1 cellular context compared by ENCODE assay signal in genomic region chrX:79366888-79367749, GRCh38.
TF ChIP-seq lines count a peak whose summit lies in the region.

TSS of gene ITM2A (minus strand) at chrX:79367334. CDS start at chrX:79367215, 119 bp downstream.

TF ChIP-seq in GM12878, 131 proteins besides CTCF, POLR2A, EP300 and RAD21 (continued from another document):
- TF ChIP-seq BCLAF1 (IDR thresholded peaks at IDR 0.05), result no peak
- no peak for TF ChIP-seq CUX1 (IDR thresholded peaks at IDR 0.05; ENCODE audit: insufficient replicate concordance, low read depth, low read length)
- TF ChIP-seq MEF2B (IDR thresholded peaks at IDR 0.05; ENCODE audit: partially characterized antibody, poor library complexity, severe bottlenecking), result peak; percentile 49
- TF ChIP-seq MXI1 (IDR thresholded peaks at IDR 0.05; ENCODE audit: low read depth, low read length), result no peak
- TF ChIP-seq EZH2 (IDR thresholded peaks at IDR 0.05; ENCODE audit: borderline replicate concordance, control insufficient read depth, low read depth, low read length), result no peak
- no peak for TF ChIP-seq SREBF1 (IDR thresholded peaks at IDR 0.05; ENCODE audit: low read length)
- TF ChIP-seq ELK1 (IDR thresholded peaks at IDR 0.05; ENCODE audit: low read depth, low read length), result no peak
- peak; percentile 10; the same call in 1 of the 2 replicates for TF ChIP-seq SPI1 (IDR thresholded peaks at IDR 0.05; ENCODE audit: borderline replicate concordance, insufficient read depth, low read depth, low read length)
- no peak for TF ChIP-seq NR2C2 (IDR thresholded peaks at IDR 0.05; ENCODE audit: borderline replicate concordance, control insufficient read depth, insufficient read length, low read depth)
- TF ChIP-seq ATF7 (IDR thresholded peaks at IDR 0.05; ENCODE audit: low read depth), result peak; percentile 40; the same call in 1 of the 2 replicates
- no peak for TF ChIP-seq MEF2A (IDR thresholded peaks at IDR 0.05; ENCODE audit: insufficient read depth, low read depth, low read length)
- TF ChIP-seq TCF7 (IDR thresholded peaks at IDR 0.05; ENCODE audit: borderline replicate concordance), result no peak
- TF ChIP-seq RUNX3 (IDR thresholded peaks at IDR 0.05; ENCODE audit: low read length), result peak; percentile 24
- TF ChIP-seq KAT2A (conservative IDR thresholded peaks at IDR 0.05; ENCODE audit: control insufficient read depth, low read depth, low read length), result no peak
- TF ChIP-seq RELB (IDR thresholded peaks at IDR 0.05; ENCODE audit: low read depth), result no peak
- TF ChIP-seq MYB (IDR thresholded peaks at IDR 0.05; ENCODE audit: borderline replicate concordance, low read depth, low read length), result no peak
- 0 out of 2 replicates have a peak, but pooled peaks have one; percentile 44 for TF ChIP-seq CREB1 (IDR thresholded peaks at IDR 0.05; ENCODE audit: low read depth)
- no peak for TF ChIP-seq MTA3 (IDR thresholded peaks at IDR 0.05; ENCODE audit: borderline replicate concordance, low read length)
- TF ChIP-seq IRF3 (IDR thresholded peaks at IDR 0.05), result no peak
- no peak for TF ChIP-seq PAX8 (IDR thresholded peaks at IDR 0.05)
- TF ChIP-seq BHLHE40 (IDR thresholded peaks at IDR 0.05; ENCODE audit: borderline replicate concordance in 1 of 2, low read depth in 2 of 2, low read length in 1 of 2), result peak in 1 of 2 experiments; percentile 77; a peak in 2 of 4 replicates
- no peak for TF ChIP-seq ZNF622 (IDR thresholded peaks at IDR 0.05)
- no peak for TF ChIP-seq FOXM1 (IDR thresholded peaks at IDR 0.05; ENCODE audit: low read depth, low read length)
- TF ChIP-seq FOXK2 (IDR thresholded peaks at IDR 0.05), result no peak
- TF ChIP-seq PKNOX1 (IDR thresholded peaks at IDR 0.05), result peak; percentile 63; the same call in 1 of the 2 replicates
- TF ChIP-seq ATF2 (IDR thresholded peaks at IDR 0.05; ENCODE audit: low read length), result no peak
- TF ChIP-seq JUND (IDR thresholded peaks at IDR 0.05; ENCODE audit: low read depth, low read length), result no peak
- TF ChIP-seq MLLT1 (IDR thresholded peaks at IDR 0.05), result no peak
- no peak for TF ChIP-seq USF2 (IDR thresholded peaks at IDR 0.05; ENCODE audit: borderline replicate concordance, low read depth, low read length)
- TF ChIP-seq NRF1 (conservative IDR thresholded peaks at IDR 0.05; ENCODE audit: low read depth, low read length), result no peak
- 0 out of 2 replicates have a peak, but pooled peaks have one; percentile 15 for TF ChIP-seq CREM (IDR thresholded peaks at IDR 0.05; ENCODE audit: low read depth)
- no peak for TF ChIP-seq YBX1 (IDR thresholded peaks at IDR 0.05)
- TF ChIP-seq WRNIP1 (IDR thresholded peaks at IDR 0.05; ENCODE audit: borderline replicate concordance, low read depth, low read length), result no peak
- no peak for TF ChIP-seq CBX3 (IDR thresholded peaks at IDR 0.05; ENCODE audit: borderline replicate concordance, low read depth)
